21 cellular contexts compared by ENCODE assay signal in genomic region chr12:123850246-123851134, GRCh38.
DNase-seq lines count a peak whose midpoint lies in the region; ATAC-seq, FAIRE-seq and TF ChIP-seq lines count a peak whose summit lies in the region.
"Had no signal": no experiment of that assay in that cellular context is flagged by ENCODE, and none has a peak within 500 bp of the region (broad histone marks: within the 10 kb centered on the region; RNA-seq: fewer than 3 reads in every experiment).

No MANE protein-coding gene starts in this region.

- no peak overlapping the region for H4K91ac ChIP-seq in H9 (ENCODE audit: insufficient read length, low read depth, low read length)

- peaks cover 1 to 38% of the 10 kb centered on the region in 2 experiments; a peak in 3 of 5 replicates for H3K27me3 ChIP-seq in HepG2 (ENCODE audit: control insufficient read depth in 1 of 2, insufficient read depth in 2 of 2, low read length in 2 of 2)
- H3K27me3 ChIP-seq in right lobe of liver = no peaks in the 10 kb centered on the region
- H3K27me3 ChIP-seq in H9 (ENCODE audit: insufficient read depth, low read length) = no peaks in the 10 kb centered on the region
- H3K27me3 ChIP-seq: BLaER1 had no signal

- WGBS in HepG2 (ENCODE audit: low lambda C conversion rate) = 61% methylated on average over 28 of the region's 34 CpGs
- 82% methylated on average over 18 of the region's 34 CpGs for WGBS in right lobe of liver (ENCODE audit: insufficient coverage, low coverage, low lambda C conversion rate, missing lambda C conversion rate)
- no CpG with 5 or more reads among the region's 34 CpGs for WGBS in H9 (ENCODE audit: extremely low coverage, insufficient read length, low lambda C conversion rate)

- no peak overlapping the region for H2BK20ac ChIP-seq in H9 (ENCODE audit: low read depth, low read length, poor library complexity, severe bottlenecking)

- H3K4me3 Mint-ChIP-seq in stimulated activated effector memory CD8-positive, alpha-beta T cell treated with anti-CD3 and anti-CD28 coated beads, Interleukin-12 subunit alpha, Interleukin-12 subunit beta, amount 100 ng/mL, for 72 hours = no peak overlapping the region
- no peak overlapping the region for H3K4me3 Mint-ChIP-seq in H9
- H3K4me3 Mint-ChIP-seq: B cell; CD4-positive, CD25-positive, alpha-beta regulatory T cell; CD8-positive, alpha-beta T cell had no signal

- H3K4me3 ChIP-seq in HepG2 (replicated peaks in 1 of 3; ENCODE audit: insufficient read depth in 1 of 3, low read depth in 2 of 3, low read length in 3 of 3) (no peak overlapping the region), right lobe of liver (no peak overlapping the region), kidney (ENCODE audit: low read length in 2 of 2) (no peak overlapping the region)
- H3K4me3 ChIP-seq: BLaER1 had no signal

- peak overlapping the region; percentile 37 for H3K27ac Mint-ChIP-seq in stimulated activated effector memory CD8-positive, alpha-beta T cell treated with anti-CD3 and anti-CD28 coated beads, Interleukin-12 subunit alpha, Interleukin-12 subunit beta, amount 100 ng/mL, for 72 hours
- H3K27ac Mint-ChIP-seq in H9 = no peak overlapping the region
- H3K27ac Mint-ChIP-seq: B cell; CD4-positive, CD25-positive, alpha-beta regulatory T cell; CD8-positive, alpha-beta T cell had no signal

- no peak for TF ChIP-seq CTCF in HepG2 (CRISPR knock-in tag; IDR thresholded peaks at IDR 0.05)
- TF ChIP-seq CTCF in right lobe of liver (IDR thresholded peaks at IDR 0.05) = no peak
- TF ChIP-seq CTCF in kidney (IDR thresholded peaks at IDR 0.05; ENCODE audit: borderline replicate concordance, extremely low read depth, insufficient read depth) = no peak
- TF ChIP-seq CTCF in H9 (conservative IDR thresholded peaks at IDR 0.05) = no peak

- no peak overlapping the region for H3K23ac ChIP-seq in H9 (ENCODE audit: insufficient read length, low read depth, low read length)

- no peaks in the 10 kb centered on the region for H3K4me1 Mint-ChIP-seq in stimulated activated effector memory CD8-positive, alpha-beta T cell treated with anti-CD3 and anti-CD28 coated beads, Interleukin-12 subunit alpha, Interleukin-12 subunit beta, amount 100 ng/mL, for 72 hours
- no peaks in the 10 kb centered on the region for H3K4me1 Mint-ChIP-seq in H9
- H3K4me1 Mint-ChIP-seq: B cell; CD4-positive, CD25-positive, alpha-beta regulatory T cell had no signal

- no TSS peak for BruUV-seq in HepG2 (replicated peaks; lab: Mats Ljungman, UMichigan)

- H4K20me1 ChIP-seq in HepG2 (ENCODE audit: insufficient read depth, low read length) (no peaks in the 10 kb centered on the region), H9 (ENCODE audit: control insufficient read depth, insufficient read depth, insufficient read length) (no peaks in the 10 kb centered on the region)
- H4K20me1 ChIP-seq: BLaER1 had no signal

- FAIRE-seq in HepG2 (lab: Jason Lieb, UNC) (no peak), kidney (lab: Jason Lieb, UNC) (no peak)
- FAIRE-seq: A204.1, G401.6, GM12892, H54 had no signal

- H3K27ac ChIP-seq in HepG2 (ENCODE audit: extremely low read length, insufficient read depth, low read length) (no peak overlapping the region), right lobe of liver (no peak overlapping the region), kidney (ENCODE audit: low read depth in 2 of 2, low read length in 2 of 2) (no peak overlapping the region), H9 (ENCODE audit: insufficient read length, low read depth, low read length) (no peak overlapping the region)
- H3K27ac ChIP-seq: 22Rv1, BLaER1, C4-2B had no signal

- POLR2A ChIA-PET in HepG2 (lab: Yijun Ruan, JAX) = no interaction called here

- H3K18ac ChIP-seq in H9 (ENCODE audit: insufficient read length, low read depth, low read length) = no peak overlapping the region

- H3K36me3 ChIP-seq in HepG2 (replicated peaks in 1 of 2; ENCODE audit: control insufficient read depth in 1 of 2, insufficient read depth in 2 of 2, low read length in 2 of 2) = no peaks in the 10 kb centered on the region
- no peaks in the 10 kb centered on the region for H3K36me3 ChIP-seq in right lobe of liver
- no peaks in the 10 kb centered on the region for H3K36me3 ChIP-seq in kidney (ENCODE audit: control insufficient read depth in 1 of 2, insufficient read depth in 2 of 2, low read length in 2 of 2)
- H3K36me3 ChIP-seq: BLaER1 had no signal

- no peak overlapping the region for H4K8ac ChIP-seq in H9 (replicated peaks; ENCODE audit: insufficient read length, low read depth, low read length)

- no peak overlapping the region for H2AFZ ChIP-seq in HepG2 (ENCODE audit: low read length)
- no peak overlapping the region for H2AFZ ChIP-seq in H9 (ENCODE audit: low read length)

- H3K23me2 ChIP-seq in H9 (ENCODE audit: insufficient read length, low read depth, low read length, poor library complexity, severe bottlenecking) = no peaks in the 10 kb centered on the region

- H3K9me3 ChIP-seq in HepG2 (ENCODE audit: low read length) = no peaks in the 10 kb centered on the region
- no peaks in the 10 kb centered on the region for H3K9me3 ChIP-seq in right lobe of liver
- H3K9me3 ChIP-seq in kidney (ENCODE audit: control insufficient read depth in 1 of 2, low read length in 2 of 2) = no peaks in the 10 kb centered on the region
- no peaks in the 10 kb centered on the region for H3K9me3 ChIP-seq in H9 (ENCODE audit: control insufficient read depth, low read depth, low read length)
- H3K9me3 ChIP-seq: BLaER1, Caco-2 had no signal

- no peak overlapping the region for H3K4me2 ChIP-seq in HepG2 (ENCODE audit: low read depth, low read length)
- H3K4me2 ChIP-seq in H9 (ENCODE audit: insufficient read depth, insufficient read length, low read length) = no peak overlapping the region
- H3K4me2 ChIP-seq: BLaER1 had no signal

- no peak overlapping the region for H2BK12ac ChIP-seq in H9 (ENCODE audit: insufficient read length, low read depth, low read length)

- TF ChIP-seq POLR2A in HepG2 (IDR thresholded peaks at IDR 0.05; ENCODE audit: insufficient read depth in 1 of 2, low read depth in 2 of 2, low read length in 2 of 2) (no peak), right lobe of liver (IDR thresholded peaks at IDR 0.05) (no peak)

- H3K4me1 ChIP-seq in HepG2 (ENCODE audit: insufficient read depth, low read length) (no peaks in the 10 kb centered on the region), right lobe of liver (no peaks in the 10 kb centered on the region), kidney (ENCODE audit: control insufficient read depth in 1 of 2, insufficient read depth in 1 of 2, low read depth in 1 of 2, low read length in 2 of 2) (no peaks in the 10 kb centered on the region), H9 (ENCODE audit: insufficient read depth, low read length) (no peaks in the 10 kb centered on the region)
- H3K4me1 ChIP-seq: BLaER1, Caco-2 had no signal

- intact Hi-C loops in HepG2 (cut with micrococcal nuclease; ENCODE audit: unreplicated experiment) (no loop called here), right lobe of liver (cut with DNase I) (no loop called here), kidney (cut with DNase I) (no loop called here)

- H3K79me2 ChIP-seq in HepG2 (ENCODE audit: insufficient read depth, low read length) = no peaks in the 10 kb centered on the region
- H3K79me2 ChIP-seq in H9 (ENCODE audit: insufficient read depth, low read length) = no peaks in the 10 kb centered on the region

- ATAC-seq in HepG2 = no peak
- no peak for ATAC-seq in right lobe of liver
- no peak for ATAC-seq in stimulated activated effector memory CD8-positive, alpha-beta T cell treated with anti-CD3 and anti-CD28 coated beads, Interleukin-12 subunit alpha, Interleukin-12 subunit beta, amount 100 ng/mL, for 72 hours
- ATAC-seq: CD8-positive, alpha-beta T cell had no signal

- no peak overlapping the region for H3K4ac ChIP-seq in H9 (ENCODE audit: low read depth, low read length)

- H3T11ph ChIP-seq in H9 (ENCODE audit: low read length) = no peak overlapping the region

- H2AK5ac ChIP-seq in H9 (ENCODE audit: insufficient read length, low read length) = no peak overlapping the region

- H2BK120ac ChIP-seq in H9 (ENCODE audit: low read depth, low read length, poor library complexity, severe bottlenecking) = no peak overlapping the region

- TF ChIP-seq RAD21 in HepG2 (CRISPR knock-in tag; IDR thresholded peaks at IDR 0.05) = no peak

- in situ Hi-C loops in HepG2 (cut with HindIII; ENCODE audit: extremely low pct_ligation_motif_present, low pct_unique_long_range_greater_than_20kb) = no loop called here

- no peak overlapping the region for H2BK5ac ChIP-seq in H9 (ENCODE audit: insufficient read length, low read length)

- no peak overlapping the region for H3K14ac ChIP-seq in H9 (ENCODE audit: insufficient read depth, low read length)

- no peak overlapping the region for H3K56ac ChIP-seq in H9 (ENCODE audit: insufficient read length, low read depth, low read length)

- H3K9ac ChIP-seq in HepG2 (ENCODE audit: insufficient read depth, low read depth, low read length) = no peak overlapping the region
- H3K9ac ChIP-seq in kidney (ENCODE audit: low read length in 2 of 2) = no peak overlapping the region
- no peak overlapping the region for H3K9ac ChIP-seq in H9 (ENCODE audit: extremely low read depth, insufficient read length, low read length)
- H3K9ac ChIP-seq: BLaER1 had no signal

- TF ChIP-seq EP300 in HepG2 (IDR thresholded peaks at IDR 0.05; ENCODE audit: low read depth in 2 of 2, low read length in 2 of 2) (no peak), HepG2 (CRISPR knock-in tag; IDR thresholded peaks at IDR 0.05; ENCODE audit: borderline replicate concordance) (no peak)

- no peak overlapping the region for H2BK15ac ChIP-seq in H9 (ENCODE audit: low read depth, low read length)

- DNase-seq in HepG2 (ENCODE audit: low spot score) = no peak
- DNase-seq in right lobe of liver = no peak
- DNase-seq in kidney = peak; percentile 51
- DNase-seq in stimulated activated effector memory CD8-positive, alpha-beta T cell treated with anti-CD3 and anti-CD28 coated beads, Interleukin-12 subunit alpha, Interleukin-12 subunit beta, amount 100 ng/mL, for 72 hours (ENCODE audit: low spot score in 2 of 2) = no peak
- DNase-seq in H9 = no peak
- no peak for DNase-seq in NCI-H82 (lab: John Stamatoyannopoulos, UW)
- DNase-seq: Caco-2; CD4-positive, CD25-positive, alpha-beta regulatory T cell; CD8-positive, alpha-beta T cell; DMS153; DND-41; GOT3; HCEC 1CT had no signal

- peaks cover 78% of the 10 kb centered on the region for H3K27me3 Mint-ChIP-seq in H9 (ENCODE audit: low read depth)
- H3K27me3 Mint-ChIP-seq: B cell had no signal

- CTCF ChIA-PET in HepG2 (lab: Yijun Ruan, JAX; ENCODE audit: low intra/inter-chr PET ratio, low total read pairs) = no interaction called here

- H3K79me1 ChIP-seq in H9 (ENCODE audit: insufficient read depth, low read depth, low read length, poor library complexity, severe bottlenecking) = no peaks in the 10 kb centered on the region

- H3K36me3 Mint-ChIP-seq in stimulated activated effector memory CD8-positive, alpha-beta T cell treated with anti-CD3 and anti-CD28 coated beads, Interleukin-12 subunit alpha, Interleukin-12 subunit beta, amount 100 ng/mL, for 72 hours = no peaks in the 10 kb centered on the region
- no peaks in the 10 kb centered on the region for H3K36me3 Mint-ChIP-seq in H9 (ENCODE audit: insufficient read depth in 1 of 3, low read depth in 3 of 3)
- H3K36me3 Mint-ChIP-seq: CD4-positive, CD25-positive, alpha-beta regulatory T cell; CD8-positive, alpha-beta T cell had no signal

- no peak overlapping the region for H4K5ac ChIP-seq in H9 (ENCODE audit: insufficient read length, low read depth, low read length)

- no peaks in the 10 kb centered on the region for H3K9me3 Mint-ChIP-seq in stimulated activated effector memory CD8-positive, alpha-beta T cell treated with anti-CD3 and anti-CD28 coated beads, Interleukin-12 subunit alpha, Interleukin-12 subunit beta, amount 100 ng/mL, for 72 hours
- no peaks in the 10 kb centered on the region; a peak in 1 of 5 replicates for H3K9me3 Mint-ChIP-seq in H9
- H3K9me3 Mint-ChIP-seq: CD8-positive, alpha-beta T cell had no signal
